ENCODE assay signal across 13 cellular contexts in genomic region chr20:44153636-44154043, GRCh38. TPM values are rescaled to one million over a fixed set of nuclear protein-coding genes. Genes with fewer than 3 reads are reported as not detected.
DNase-seq lines count a peak whose midpoint lies in the region; ATAC-seq and TF ChIP-seq lines count a peak whose summit lies in the region.
"Had no signal": no experiment of that assay in that cellular context is flagged by ENCODE, and none has a peak within 500 bp of the region (broad histone marks: within the 10 kb centered on the region; RNA-seq: fewer than 3 reads in every experiment).

No MANE protein-coding gene starts in this region.

- H3K4me3 ChIP-seq in IMR-90 (ENCODE audit: insufficient read depth, low read depth, low read length) = no peak overlapping the region

- H4K5ac ChIP-seq in IMR-90 (ENCODE audit: low read depth, low read length) = peak overlapping the region; percentile 9; the same call in 1 of the 2 replicates

- peak in 8 of 10 experiments; percentile 5 to 53 (median 26) for DNase-seq in CD4-positive, alpha-beta T cell
- DNase-seq in IMR-90 (peak; percentile 13), cerebellar nuclear complex (lab: John Stamatoyannopoulos, UW) (no peak), T-helper 9 cell (no peak), posterior cingulate gyrus (no peak)
- peak; percentile 63 for DNase-seq in central memory CD4-positive, alpha-beta T cell
- DNase-seq in naive thymus-derived CD8-positive, alpha-beta T cell = peak in 8 of 10 donors; percentile 25 to 68 (median 52)
- DNase-seq: amniotic stem cell; DMS153; glutamatergic neuron; NCI-H82; stimulated activated CD4-positive, alpha-beta T cell treated with anti-CD3 and anti-CD28 coated beads, Interleukin-4, amount 100 ng/mL, for 24 hours had no signal

- peak overlapping the region; percentile 28 for H2AFZ ChIP-seq in IMR-90 (replicated peaks; ENCODE audit: low read length, poor library complexity)

- H3K14ac ChIP-seq in IMR-90 (replicated peaks; ENCODE audit: low read depth, low read length) = peak overlapping the region; percentile 63; the same call in 1 of the 2 replicates

- CTCF ChIA-PET in CD4-positive, alpha-beta T cell (lab: Charles Lee) = interaction anchor here (0.9 kb wide), 1 partner anchor 36 kb away, joined by 3 read pairs; no protein-coding TSS in a partner anchor
- CTCF ChIA-PET in IMR-90 (lab: Yijun Ruan, JAX) = no interaction called here

- no peak overlapping the region for H3K56ac ChIP-seq in IMR-90 (ENCODE audit: extremely low read depth, insufficient read depth, low read length)

- in situ Hi-C loops in IMR-90 (cut with MboI; ENCODE audit: low sequenced_read_pairs) = no loop called here

- peak overlapping the region; percentile 36 for H3K27ac ChIP-seq in CD4-positive, alpha-beta T cell (ENCODE audit: low read depth, low read length)
- H3K27ac ChIP-seq in IMR-90 (ENCODE audit: insufficient read depth, low read length) = no peak overlapping the region

- no peak overlapping the region for H2AK9ac ChIP-seq in IMR-90 (replicated peaks; ENCODE audit: low read depth, low read length, poor library complexity)

- TF ChIP-seq CTCF in CD4-positive, alpha-beta T cell (IDR thresholded peaks at IDR 0.05) = no peak
- no peak for TF ChIP-seq CTCF in IMR-90 (conservative IDR thresholded peaks at IDR 0.05; ENCODE audit: low read depth, low read length)

- TF ChIP-seq RAD21 in IMR-90 (IDR thresholded peaks at IDR 0.05; ENCODE audit: low read length) = no peak

- peak overlapping the region; percentile 83 for H3K27ac Mint-ChIP-seq in CD4-positive, alpha-beta T cell
- H3K27ac Mint-ChIP-seq in naive thymus-derived CD8-positive, alpha-beta T cell = peak overlapping the region; percentile 65 to 96 (median 88)

- H3K4ac ChIP-seq in IMR-90 (ENCODE audit: low read depth, low read length) = 0 out of 2 replicates have a peak overlapping the region, but pooled peaks have one; percentile 48

- dilution Hi-C loops in IMR-90 (cut with HindIII; ENCODE audit: low sequenced_read_pairs, unreplicated experiment) = no loop called here

- peak overlapping the region; percentile 7; the same call in 1 of the 3 replicates for H2BK15ac ChIP-seq in IMR-90 (ENCODE audit: low read depth, low read length)

- POLR2A ChIA-PET in CD4-positive, alpha-beta T cell (lab: Charles Lee) = interaction anchor here (1.7 kb wide), 1 partner anchor 23 kb away, joined by 6 read pairs; no protein-coding TSS in a partner anchor
- POLR2A ChIA-PET in IMR-90 (lab: Charles Lee; ENCODE audit: unreplicated experiment) = no interaction called here
- POLR2A ChIA-PET in naive thymus-derived CD8-positive, alpha-beta T cell (lab: Charles Lee) = no interaction called here

- peak overlapping the region; percentile 1; the same call in 1 of the 2 replicates for H2BK20ac ChIP-seq in IMR-90 (ENCODE audit: low read depth, low read length)

- peak overlapping the region; percentile 38; the same call in 1 of the 2 replicates for H3K9ac ChIP-seq in IMR-90 (ENCODE audit: low read depth, low read length)

- BruUV-seq in IMR-90 (replicated peaks; lab: Mats Ljungman, UMichigan) = no TSS peak

- peak overlapping the region; percentile 17; the same call in 1 of the 2 replicates for H2AK5ac ChIP-seq in IMR-90 (ENCODE audit: low read depth, low read length)

- H3K36me3 Mint-ChIP-seq in CD4-positive, alpha-beta T cell (ENCODE audit: low read depth) = no peaks in the 10 kb centered on the region
- H3K36me3 Mint-ChIP-seq in naive thymus-derived CD8-positive, alpha-beta T cell = peaks cover 0 to 2% (median 0%) of the 10 kb centered on the region in 3 donors

- no peak overlapping the region for H3K23ac ChIP-seq in IMR-90 (ENCODE audit: low read depth, low read length)

- H3K79me1 ChIP-seq in IMR-90 (ENCODE audit: low read depth in 1 of 2, low read length in 2 of 2) = no peaks in the 10 kb centered on the region

- 43% methylated on average over 3 of the region's 6 CpGs; no CpG with 5 or more reads in 1 of the 2 experiments for WGBS in IMR-90 (ENCODE audit: extremely low coverage in 2 of 2, insufficient read length in 1 of 2), 2 experiments

- H4K91ac ChIP-seq in IMR-90 (ENCODE audit: insufficient read depth, low read depth, low read length) = peak overlapping the region; percentile 54; the same call in 1 of the 2 replicates

- peak; percentile 93 for ATAC-seq in CD4-positive, alpha-beta T cell (ENCODE audit: poor library complexity)
- ATAC-seq in IMR-90 (ENCODE audit: low read depth) (peak; percentile 49), GM21825 (IDR thresholded peaks at IDR 0.05; ENCODE audit: unreplicated experiment) (no peak)
- ATAC-seq in naive thymus-derived CD8-positive, alpha-beta T cell = peak; percentile 96

- H3K9me3 ChIP-seq in CD4-positive, alpha-beta T cell (ENCODE audit: control insufficient read depth, low read length) = no peaks in the 10 kb centered on the region
- H3K9me3 ChIP-seq in IMR-90 (ENCODE audit: control insufficient read depth, insufficient read depth, low read length) = no peaks in the 10 kb centered on the region

- H3K4me1 Mint-ChIP-seq in CD4-positive, alpha-beta T cell (ENCODE audit: low read depth) = peaks cover 15% of the 10 kb centered on the region
- peaks cover 7 to 16% (median 10%) of the 10 kb centered on the region in 4 donors for H3K4me1 Mint-ChIP-seq in naive thymus-derived CD8-positive, alpha-beta T cell

- 0 out of 2 replicates have a peak, but pooled peaks cover 8% of the 10 kb centered on the region for H3K9me1 ChIP-seq in IMR-90 (ENCODE audit: insufficient read depth, low read length)

- H2BK120ac ChIP-seq in IMR-90 (ENCODE audit: low read depth, low read length) = peak overlapping the region; percentile 3; the same call in 1 of the 2 replicates

- no peaks in the 10 kb centered on the region for H3K36me3 ChIP-seq in IMR-90 (ENCODE audit: control insufficient read depth, insufficient read depth, low read length)

- H3K27me3 Mint-ChIP-seq in CD4-positive, alpha-beta T cell = peaks cover 22% of the 10 kb centered on the region
- H3K27me3 Mint-ChIP-seq in naive thymus-derived CD8-positive, alpha-beta T cell = peaks cover 7 to 17% (median 9%) of the 10 kb centered on the region in 5 donors

- peaks cover 8% of the 10 kb centered on the region for H3K27me3 ChIP-seq in CD4-positive, alpha-beta T cell (ENCODE audit: control insufficient read depth, insufficient read depth, low read length)
- H3K27me3 ChIP-seq in IMR-90 (ENCODE audit: control insufficient read depth, insufficient read depth, low read length) = no peaks in the 10 kb centered on the region

- H4K20me1 ChIP-seq in IMR-90 (ENCODE audit: insufficient read depth, low read length) = no peaks in the 10 kb centered on the region

- intact Hi-C loops in CD4-positive, alpha-beta T cell (cut with DNase I, micrococcal nuclease) = loop anchor here in 1 of 2 experiments (5.0 kb wide), 1 partner anchor 34 kb away; the partner anchor contains the start of gene JPH2
- intact Hi-C loops in IMR-90 (cut with micrococcal nuclease) (no loop called here), posterior cingulate gyrus (cut with DNase I) (no loop called here)

- H3K4me2 ChIP-seq in IMR-90 (ENCODE audit: low read depth, low read length) = no peak overlapping the region

- H3K4me3 Mint-ChIP-seq in CD4-positive, alpha-beta T cell = peak overlapping the region; percentile 35
- H3K4me3 Mint-ChIP-seq in naive thymus-derived CD8-positive, alpha-beta T cell = peak overlapping the region in 9 of 10 donors; percentile 1 to 68 (median 46)

- no peak overlapping the region for H3K18ac ChIP-seq in IMR-90 (ENCODE audit: low read depth, low read length)

- no peaks in the 10 kb centered on the region for H3K9me3 Mint-ChIP-seq in CD4-positive, alpha-beta T cell
- H3K9me3 Mint-ChIP-seq in naive thymus-derived CD8-positive, alpha-beta T cell = no peaks in the 10 kb centered on the region

- no peak for TF ChIP-seq POLR2A in IMR-90 (IDR thresholded peaks at IDR 0.05; ENCODE audit: low read depth, low read length)

- no peak overlapping the region for H2BK5ac ChIP-seq in IMR-90 (ENCODE audit: low read depth, low read length, poor library complexity, severe bottlenecking)

- peak overlapping the region; percentile 15 to 75; a peak in 3 of 4 replicates for H4K8ac ChIP-seq in IMR-90 (ENCODE audit: low read depth in 2 of 2, low read length in 2 of 2)

- peaks cover 2% of the 10 kb centered on the region for H3K4me1 ChIP-seq in IMR-90 (ENCODE audit: control insufficient read depth, insufficient read depth, low read length)

TF ChIP-seq in IMR-90, 13 proteins besides CTCF, POLR2A, EP300 and RAD21:
- no peak for TF ChIP-seq NFE2L2 (IDR thresholded peaks at IDR 0.05; ENCODE audit: low read depth, low read length)
TF ChIP-seq in IMR-90: peak in this region for 0.

RNA-seq across cellular contexts. Expression of gene JPH2, which starts 33.3 kb away (rescaled TPM):
- not detected for total RNA-seq in CD4-positive, alpha-beta T cell
- total RNA-seq in IMR-90 (2012; rRNA removed) = 0.54 and 0.83 TPM in 2 replicates
- 0.44 TPM in 2 replicates for polyA plus RNA-seq in IMR-90 (2012; rRNA removed)
- polyA plus RNA-seq in IMR-90 (2012; cell fraction: cytosol; rRNA removed) = 0.31 and 0.60 TPM in 2 replicates
- 0.40 and 0.71 TPM in 2 replicates for polyA plus RNA-seq in IMR-90 (2012; cell fraction: nucleus; rRNA removed; ENCODE audit: low replicate concordance)
- total RNA-seq in naive thymus-derived CD8-positive, alpha-beta T cell = not detected
- polyA plus RNA-seq in naive thymus-derived CD8-positive, alpha-beta T cell = not detected

RNA-seq across cellular contexts. Expression of gene OSER1, which starts 56.9 kb away (rescaled TPM):
- total RNA-seq in CD4-positive, alpha-beta T cell = 100 to 1,000 TPM; 172 TPM
- total RNA-seq in IMR-90 (2012; rRNA removed) = 66.9 and 70.6 TPM in 2 replicates
- 27.7 and 32.6 TPM in 2 replicates for polyA plus RNA-seq in IMR-90 (2012; rRNA removed)
- polyA plus RNA-seq in IMR-90 (2012; cell fraction: cytosol; rRNA removed) = 10.3 and 11.0 TPM in 2 replicates
- 20.0 and 103 TPM in 2 replicates for polyA plus RNA-seq in IMR-90 (2012; cell fraction: nucleus; rRNA removed; ENCODE audit: low replicate concordance)
- total RNA-seq in naive thymus-derived CD8-positive, alpha-beta T cell = 10 to 100 TPM; 46.4 to 47.3 TPM
- 10 to 100 TPM; 27.7 to 38.8 (median 37.7) TPM for polyA plus RNA-seq in naive thymus-derived CD8-positive, alpha-beta T cell

Comparison
In these comparisons a context has a peak if more than half of its experiments do, and no peak if none do; other contexts are left out.
1. DNase-seq: peak in CD4-positive, alpha-beta T cell (8 of 10), IMR-90 (single experiment), central memory CD4-positive, alpha-beta T cell (single experiment) and naive thymus-derived CD8-positive, alpha-beta T cell (8 of 10); none in cerebellar nuclear complex (0 of 2), T-helper 9 cell (single experiment) and posterior cingulate gyrus (0 of 10).